ENCODE assay signal across 14 cellular contexts in the genomic region with DNA sequence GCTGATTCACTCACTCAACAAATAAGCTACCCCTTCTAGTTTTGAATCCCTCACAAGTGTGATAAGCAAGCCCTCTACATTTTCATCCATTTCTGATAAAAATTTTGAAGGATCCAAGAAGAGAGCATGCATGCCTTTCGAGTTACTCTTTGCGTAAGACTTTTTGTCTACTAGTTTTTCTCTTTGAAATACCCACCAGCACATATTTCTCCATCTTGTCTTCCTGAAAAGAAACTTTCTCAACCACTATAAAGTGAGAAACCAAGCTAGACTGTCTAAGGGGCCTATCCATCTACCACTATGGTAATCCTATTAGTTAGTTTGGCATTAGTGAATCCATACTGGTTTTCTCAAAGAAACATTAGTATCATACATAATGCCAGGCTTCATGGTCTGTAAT. TPM values are rescaled to one million over a fixed set of nuclear protein-coding genes. Genes with fewer than 3 reads are reported as not detected.
DNase-seq lines count a peak whose midpoint lies in the region; ATAC-seq and TF ChIP-seq lines count a peak whose summit lies in the region.
"Had no signal": no experiment of that assay in that cellular context is flagged by ENCODE, and none has a peak within 500 bp of the region (broad histone marks: within the 10 kb centered on the region; RNA-seq: fewer than 3 reads in every experiment).

No MANE protein-coding gene starts in this region.

- H3K18ac ChIP-seq in IMR-90 (ENCODE audit: low read depth, low read length) = no peak overlapping the region

- no peaks in the 10 kb centered on the region for H3K79me1 ChIP-seq in IMR-90 (ENCODE audit: low read depth in 1 of 2, low read length in 2 of 2)

- H3K9me3 Mint-ChIP-seq in naive B cell = no peaks in the 10 kb centered on the region
- H3K9me3 Mint-ChIP-seq: CD8-positive, alpha-beta memory T cell; HFFc6 had no signal

- no peak overlapping the region for H2BK20ac ChIP-seq in IMR-90 (ENCODE audit: low read depth, low read length)

- peak; percentile 19 for DNase-seq in IMR-90
- DNase-seq in naive B cell = no peak
- no peak for DNase-seq in DMS 273 treated with DMSO at 0.1 percent for 48 hours (lab: John Stamatoyannopoulos, UW)
- DNase-seq: CD8-positive, alpha-beta memory T cell; COR-L47; GDM1; GOT3; H7; HFFc6 had no signal

- no peak for TF ChIP-seq CTCF in IMR-90 (conservative IDR thresholded peaks at IDR 0.05; ENCODE audit: low read depth, low read length)

- no peak overlapping the region for H3K4ac ChIP-seq in IMR-90 (ENCODE audit: low read depth, low read length)

- H4K8ac ChIP-seq in IMR-90 (ENCODE audit: low read depth in 2 of 2, low read length in 2 of 2) = no peak overlapping the region

- CTCF ChIA-PET in IMR-90 (lab: Yijun Ruan, JAX) = interaction anchor here (0.6 to 0.7 kb wide), 2 partner anchors 70 to 942 kb away, joined by 3 read pairs; no protein-coding TSS in a partner anchor

- intact Hi-C loops in IMR-90 (cut with micrococcal nuclease) = no loop called here

- no peak for TF ChIP-seq RAD21 in IMR-90 (IDR thresholded peaks at IDR 0.05; ENCODE audit: low read length)

- no peak overlapping the region for H3K27ac ChIP-seq in BLaER1 treated with 17β-estradiol and CSF1 and Interleukin-3, amounts not matched to agents 10 nM and 100 nM
- H3K27ac ChIP-seq in IMR-90 (ENCODE audit: insufficient read depth, low read length) = no peak overlapping the region

- H3K27me3 Mint-ChIP-seq in naive B cell = no peaks in the 10 kb centered on the region
- H3K27me3 Mint-ChIP-seq: CD8-positive, alpha-beta memory T cell had no signal

- H2AK9ac ChIP-seq in IMR-90 (replicated peaks; ENCODE audit: low read depth, low read length, poor library complexity) = no peak overlapping the region

- no peak overlapping the region for H3K14ac ChIP-seq in IMR-90 (replicated peaks; ENCODE audit: low read depth, low read length)

- no peaks in the 10 kb centered on the region for H4K20me1 ChIP-seq in BLaER1 treated with 17β-estradiol and CSF1 and Interleukin-3, amounts not matched to agents 10 nM and 100 nM
- H4K20me1 ChIP-seq in IMR-90 (ENCODE audit: insufficient read depth, low read length) = no peaks in the 10 kb centered on the region

- peak overlapping the region in 1 of 8 donors; percentile 45 for H3K4me3 Mint-ChIP-seq in naive B cell
- H3K4me3 Mint-ChIP-seq: CD8-positive, alpha-beta memory T cell; HFFc6 had no signal

- in situ Hi-C loops in IMR-90 (cut with MboI; ENCODE audit: low sequenced_read_pairs) = no loop called here

- no TSS peak for BruUV-seq in IMR-90 (replicated peaks; lab: Mats Ljungman, UMichigan)

- H4K91ac ChIP-seq in IMR-90 (ENCODE audit: insufficient read depth, low read depth, low read length) = no peak overlapping the region

- H3K9ac ChIP-seq in BLaER1 treated with 17β-estradiol and CSF1 and Interleukin-3, amounts not matched to agents 10 nM and 100 nM = peak overlapping the region in 1 of 11 experiments; percentile 23; a peak in 1 of 22 replicates
- no peak overlapping the region for H3K9ac ChIP-seq in IMR-90 (ENCODE audit: low read depth, low read length)

- peak overlapping the region in 9 of 11 experiments; percentile 1 to 52 (median 27); a peak in 13 of 22 replicates for H3K4me2 ChIP-seq in BLaER1 treated with 17β-estradiol and CSF1 and Interleukin-3, amounts not matched to agents 10 nM and 100 nM
- H3K4me2 ChIP-seq in IMR-90 (ENCODE audit: low read depth, low read length) = no peak overlapping the region

- H3K4me1 ChIP-seq in BLaER1 treated with 17β-estradiol and CSF1 and Interleukin-3, amounts not matched to agents 10 nM and 100 nM = peaks cover 6 to 32% (median 20%) of the 10 kb centered on the region in 10 experiments; a peak in 19 of 20 replicates
- H3K4me1 ChIP-seq in IMR-90 (ENCODE audit: control insufficient read depth, insufficient read depth, low read length) = no peaks in the 10 kb centered on the region; the same call in 1 of the 2 replicates

- peak overlapping the region; percentile 19 to 81 (median 56) for H3K27ac Mint-ChIP-seq in naive B cell
- H3K27ac Mint-ChIP-seq: HFFc6 had no signal

- H2BK120ac ChIP-seq in IMR-90 (ENCODE audit: low read depth, low read length) = no peak overlapping the region

- WGBS in IMR-90 (ENCODE audit: extremely low coverage in 2 of 2, insufficient read length in 1 of 2), 2 experiments = no CpG with 5 or more reads among the region's 2 CpGs

- H3K36me3 Mint-ChIP-seq in naive B cell = peaks cover under 1 to 31% of the 10 kb centered on the region in 2 donors

- H2AK5ac ChIP-seq in IMR-90 (ENCODE audit: low read depth, low read length) = no peak overlapping the region

- POLR2A ChIA-PET in IMR-90 (lab: Charles Lee; ENCODE audit: unreplicated experiment) = no interaction called here

- 0 out of 22 replicates have a peak, but pooled peaks cover 0 to 4% (median 0%) of the 10 kb centered on the region in 11 experiments for H3K9me3 ChIP-seq in BLaER1 treated with 17β-estradiol and CSF1 and Interleukin-3, amounts not matched to agents 10 nM and 100 nM (replicated peaks in 1 of 11)
- H3K9me3 ChIP-seq in IMR-90 (ENCODE audit: control insufficient read depth, insufficient read depth, low read length) = no peaks in the 10 kb centered on the region

- no peak overlapping the region for H2BK15ac ChIP-seq in IMR-90 (ENCODE audit: low read depth, low read length)

- no peak for TF ChIP-seq POLR2A in IMR-90 (IDR thresholded peaks at IDR 0.05; ENCODE audit: low read depth, low read length)

- dilution Hi-C loops in IMR-90 (cut with HindIII; ENCODE audit: low sequenced_read_pairs, unreplicated experiment) = no loop called here

- H2BK5ac ChIP-seq in IMR-90 (ENCODE audit: low read depth, low read length, poor library complexity, severe bottlenecking) = no peak overlapping the region

- peaks cover 16 to 68% (median 23%) of the 10 kb centered on the region in 11 experiments; a peak in 15 of 22 replicates for H3K36me3 ChIP-seq in BLaER1 treated with 17β-estradiol and CSF1 and Interleukin-3, amounts not matched to agents 10 nM and 100 nM
- H3K36me3 ChIP-seq in IMR-90 (ENCODE audit: control insufficient read depth, insufficient read depth, low read length) = no peaks in the 10 kb centered on the region

- peaks cover 0 to 13% (median 12%) of the 10 kb centered on the region in 3 donors for H3K4me1 Mint-ChIP-seq in naive B cell
- H3K4me1 Mint-ChIP-seq: CD8-positive, alpha-beta memory T cell had no signal

- H4K5ac ChIP-seq in IMR-90 (ENCODE audit: low read depth, low read length) = no peak overlapping the region

- ATAC-seq in IMR-90 (ENCODE audit: low read depth) = peak; percentile 62
- no peak for ATAC-seq in naive B cell (ENCODE audit: low read depth in 2 of 2)
- ATAC-seq in HG02798 (IDR thresholded peaks at IDR 0.05; ENCODE audit: poor library complexity, unreplicated experiment) = no peak
- ATAC-seq in HG02970 (IDR thresholded peaks at IDR 0.05; ENCODE audit: low FRiP score, unreplicated experiment) = no peak
- ATAC-seq: HCT116, K562 had no signal

- no peaks in the 10 kb centered on the region for H3K27me3 ChIP-seq in BLaER1 treated with 17β-estradiol and CSF1 and Interleukin-3, amounts not matched to agents 10 nM and 100 nM
- H3K27me3 ChIP-seq in IMR-90 (ENCODE audit: control insufficient read depth, insufficient read depth, low read length) = no peaks in the 10 kb centered on the region

- no peak overlapping the region for H3K23ac ChIP-seq in IMR-90 (ENCODE audit: low read depth, low read length)

- no peak overlapping the region for H2AFZ ChIP-seq in IMR-90 (replicated peaks; ENCODE audit: low read length, poor library complexity)

- H3K4me3 ChIP-seq in BLaER1 treated with 17β-estradiol and CSF1 and Interleukin-3, amounts not matched to agents 10 nM and 100 nM = no peak overlapping the region
- H3K4me3 ChIP-seq in IMR-90 (ENCODE audit: insufficient read depth, low read depth, low read length) = no peak overlapping the region
- H3K4me3 ChIP-seq: K562 had no signal

- no peaks in the 10 kb centered on the region for H3K9me1 ChIP-seq in IMR-90 (ENCODE audit: insufficient read depth, low read length)

- H3K56ac ChIP-seq in IMR-90 (ENCODE audit: extremely low read depth, insufficient read depth, low read length) = no peak overlapping the region

TF ChIP-seq in IMR-90, 13 proteins besides CTCF, POLR2A, EP300 and RAD21:
- no peak for TF ChIP-seq SMC3 (IDR thresholded peaks at IDR 0.05; ENCODE audit: low read depth, low read length)
- TF ChIP-seq CHD1 (IDR thresholded peaks at IDR 0.05; ENCODE audit: low read depth, low read length) = no peak
- no peak for TF ChIP-seq MAFK (IDR thresholded peaks at IDR 0.05; ENCODE audit: low read depth, low read length)
- no peak for TF ChIP-seq CEBPB (IDR thresholded peaks at IDR 0.05; ENCODE audit: low read depth, low read length)
- no peak for TF ChIP-seq RFX5 (IDR thresholded peaks at IDR 0.05; ENCODE audit: low read depth, low read length)
- no peak for TF ChIP-seq MXI1 (IDR thresholded peaks at IDR 0.05; ENCODE audit: borderline replicate concordance, low read depth, low read length)
- no peak for TF ChIP-seq NFE2L2 (IDR thresholded peaks at IDR 0.05; ENCODE audit: low read depth, low read length)
- no peak for TF ChIP-seq FOS (IDR thresholded peaks at IDR 0.05; ENCODE audit: low read depth, low read length)
- TF ChIP-seq, protein P1, sequence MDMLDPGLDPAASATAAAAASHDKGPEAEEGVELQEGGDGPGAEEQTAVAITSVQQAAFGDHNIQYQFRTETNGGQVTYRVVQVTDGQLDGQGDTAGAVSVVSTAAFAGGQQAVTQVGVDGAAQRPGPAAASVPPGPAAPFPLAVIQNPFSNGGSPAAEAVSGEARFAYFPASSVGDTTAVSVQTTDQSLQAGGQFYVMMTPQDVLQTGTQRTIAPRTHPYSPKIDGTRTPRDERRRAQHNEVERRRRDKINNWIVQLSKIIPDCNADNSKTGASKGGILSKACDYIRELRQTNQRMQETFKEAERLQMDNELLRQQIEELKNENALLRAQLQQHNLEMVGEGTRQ (IDR thresholded peaks at IDR 0.05; ENCODE audit: low read depth, low read length) = no peak
- TF ChIP-seq RCOR1 (IDR thresholded peaks at IDR 0.05; ENCODE audit: insufficient replicate concordance, low read length) = no peak

RNA-seq across cellular contexts. Expression of a gene that starts 56.9 kb away (rescaled TPM):
- total RNA-seq in IMR-90 (2012; rRNA removed) = 1.7 and 1.8 TPM in 2 replicates
- polyA plus RNA-seq in IMR-90 (2012; rRNA removed) (1.8 and 3.0 TPM in 2 replicates), naive B cell (ENCODE audit: low read depth in 6 of 6) (10 to 100 TPM in 1 of 6 donors, 1 to 10 TPM in 5; 6.5 to 10.5 (median 8.7) TPM)
- polyA plus RNA-seq in IMR-90 (2012; cell fraction: cytosol; rRNA removed) = 0.77 and 1.0 TPM in 2 replicates
- 0.66 and 3.4 TPM in 2 replicates for polyA plus RNA-seq in IMR-90 (2012; cell fraction: nucleus; rRNA removed; ENCODE audit: low replicate concordance)
